In genomic region chr3:62532796-62533195, GRCh38 we compare ENCODE assay signal across 25 cellular contexts.
"Had no signal": no experiment of that assay in that cellular context is flagged by ENCODE, and none has a peak within 500 bp of the region (broad histone marks: within the 10 kb centered on the region; RNA-seq: fewer than 3 reads in every experiment).

No MANE protein-coding gene starts in this region.

- H3K4me3 ChIP-seq: stomach, suprapubic skin, testis, thoracic aorta, thyroid gland, tibial artery, tibial nerve, transverse colon, upper lobe of left lung, upper lobe of right lung, uterus, vagina had no signal

- H3K9me3 ChIP-seq: stomach, suprapubic skin, testis, thoracic aorta, thyroid gland, tibial artery, tibial nerve, transverse colon, upper lobe of left lung, upper lobe of right lung, uterus, vagina had no signal

- H3K27me3 ChIP-seq: stomach, suprapubic skin, testis, thyroid gland, tibial artery, tibial nerve, transverse colon, upper lobe of left lung, upper lobe of right lung, uterus, vagina had no signal

- FAIRE-seq: urothelium cell line had no signal

- H3K4me1 ChIP-seq: stomach, suprapubic skin, testis, thyroid gland, tibial artery, tibial nerve, transverse colon, upper lobe of left lung, upper lobe of right lung, uterus, vagina had no signal

- H3K27ac ChIP-seq: stomach, suprapubic skin, testis, thoracic aorta, thyroid gland, tibial artery, tibial nerve, transverse colon, upper lobe of left lung, upper lobe of right lung, uterus, vagina had no signal

- DNase-seq: stimulated activated CD4-positive, alpha-beta T cell treated with anti-CD3 and anti-CD28 coated beads, Interleukin-2, amount 100 ng/mL, for 48 hours; stimulated activated CD4-positive, alpha-beta T cell treated with anti-CD3 and anti-CD28 coated beads, Interleukin-4, amount 100 ng/mL, for 1 hour; stimulated activated CD4-positive, alpha-beta T cell treated with anti-CD3 and anti-CD28 coated beads, Interleukin-4, amount 100 ng/mL, for 24 hours; stimulated activated CD4-positive, alpha-beta T cell treated with anti-CD3 and anti-CD28 coated beads, Interleukin-4, amount 100 ng/mL, for 4 hours; stimulated activated CD8-positive, alpha-beta memory T cell treated with anti-CD3 and anti-CD28 coated beads, Interleukin-4, amount 100 ng/mL, for 48 hours; stimulated activated naive B cell treated with anti-CD40 and anti-IgM and Interleukin-4, amounts not matched to agents 10 μg/mL and 1 μg/mL and 100 μg/mL, for 72 hours; stimulated activated naive CD4-positive, alpha-beta T cell; stimulated activated naive CD4-positive, alpha-beta T cell treated with Interleukin-2 at 50 U/mL for 16 hours; stimulated activated naive CD8-positive, alpha-beta T cell treated with anti-CD3 and anti-CD28 coated beads, Interleukin-15, amount 100 ng/mL, for 72 hours; stimulated activated naive CD8-positive, alpha-beta T cell treated with anti-CD3 and anti-CD28 coated beads, Interleukin-15, Interleukin-2, amounts not matched to agents 100 U/mL and 50 U/mL, for 24 hours; stomach; substantia nigra; testis; thyroid gland; tibial artery; transverse colon; trophoblast cell; upper lobe of left lung; upper lobe of right lung; uterus had no signal

- H3K36me3 ChIP-seq: stomach, suprapubic skin, thoracic aorta, thyroid gland, tibial artery, tibial nerve, transverse colon, upper lobe of left lung, upper lobe of right lung, uterus, vagina had no signal
